In the genomic region with DNA sequence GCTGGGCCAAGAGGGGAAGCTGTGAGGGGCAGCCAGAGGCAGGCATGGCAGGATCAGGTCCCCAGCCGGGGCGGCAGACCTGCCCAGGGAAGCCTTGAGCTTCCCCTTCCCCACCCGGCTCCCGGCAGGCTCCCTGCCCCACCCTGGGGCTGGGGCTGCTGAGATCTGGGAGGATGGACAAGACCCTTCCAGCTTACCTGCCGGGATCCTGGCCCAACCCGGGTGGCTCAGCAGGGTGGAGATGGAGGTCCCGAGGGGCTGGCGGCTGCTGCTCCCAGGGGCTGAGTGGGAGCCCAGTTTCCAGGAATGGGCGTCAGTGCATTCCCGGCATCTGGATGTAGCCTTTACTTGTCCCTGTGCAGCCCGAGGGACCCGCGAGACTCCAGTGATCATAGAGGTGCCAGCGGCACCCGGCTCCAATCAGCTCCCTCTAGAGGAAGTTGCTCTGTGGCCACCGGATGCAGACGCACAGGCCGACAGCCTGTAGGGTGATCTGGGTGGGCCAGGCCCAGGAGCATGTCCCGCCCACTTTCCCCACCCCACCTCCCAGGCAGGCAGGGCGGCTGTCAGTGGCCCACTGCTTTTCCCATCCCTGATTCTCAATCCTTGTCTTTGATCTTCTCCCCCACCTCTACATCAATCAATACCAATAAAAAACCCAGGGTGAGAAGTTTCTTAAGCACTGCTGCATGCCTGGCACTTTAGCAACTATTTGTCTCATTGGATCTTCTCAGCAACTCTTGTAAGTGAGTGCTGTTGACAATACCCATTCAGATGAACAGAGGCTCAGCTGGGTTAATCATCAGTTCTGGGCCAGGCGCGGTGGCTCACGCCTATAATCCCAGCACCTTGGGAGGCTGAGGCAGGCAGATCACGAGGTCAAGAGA, we compare ENCODE assay signal across 1 cellular context.
TF ChIP-seq lines count a peak whose summit lies in the region.

Gene BAK1 (minus strand): TSS at position 449 of the 887 bp plus-strand sequence. CDS start 2,672 bp downstream, outside the sequence.

TF ChIP-seq in HepG2, 621 proteins besides CTCF, POLR2A, EP300 and RAD21 (continued from another document):
- 0 out of 2 replicates have a peak, but pooled peaks have one; percentile 26 for TF ChIP-seq ARNT2 (CRISPR knock-in tag; IDR thresholded peaks at IDR 0.05; ENCODE audit: low read depth)
- peak; percentile 14; the same call in 1 of the 2 replicates for TF ChIP-seq HCFC1 (IDR thresholded peaks at IDR 0.05; ENCODE audit: low read depth, low read length)
- 0 out of 2 replicates have a peak, but pooled peaks have one; percentile 43 for TF ChIP-seq ZNF335 (CRISPR knock-in tag; IDR thresholded peaks at IDR 0.05)
- TF ChIP-seq POLR2AphosphoS5 (IDR thresholded peaks at IDR 0.05; ENCODE audit: low read depth, low read length), result peak; percentile 69
- no peak for TF ChIP-seq ZSCAN20 (CRISPR knock-in tag; IDR thresholded peaks at IDR 0.05; ENCODE audit: borderline replicate concordance)
- TF ChIP-seq KLF15 (CRISPR knock-in tag; IDR thresholded peaks at IDR 0.05; ENCODE audit: borderline replicate concordance), result no peak; the same call in 1 of the 2 replicates
- TF ChIP-seq RORA (CRISPR knock-in tag; IDR thresholded peaks at IDR 0.05), result no peak
- TF ChIP-seq SNAPC5 (CRISPR knock-in tag; IDR thresholded peaks at IDR 0.05; ENCODE audit: borderline replicate concordance), result 0 out of 2 replicates have a peak, but pooled peaks have one; percentile 73
- no peak for TF ChIP-seq AFF4 (CRISPR knock-in tag; IDR thresholded peaks at IDR 0.05)
- TF ChIP-seq ZNF75D (CRISPR knock-in tag; IDR thresholded peaks at IDR 0.05; ENCODE audit: borderline replicate concordance), result no peak
- TF ChIP-seq RAD51 (IDR thresholded peaks at IDR 0.05; ENCODE audit: borderline replicate concordance), result no peak
- no peak for TF ChIP-seq ZNF136 (CRISPR knock-in tag; IDR thresholded peaks at IDR 0.05; ENCODE audit: low read depth)
- no peak for TF ChIP-seq SUZ12 (IDR thresholded peaks at IDR 0.05; ENCODE audit: low read depth, low read length)
